In genomic region chr9:88775037-88775471, GRCh38 we compare ENCODE assay signal across 12 cellular contexts.
DNase-seq lines count a peak whose midpoint lies in the region; ATAC-seq and TF ChIP-seq lines count a peak whose summit lies in the region.
"Had no signal": no experiment of that assay in that cellular context is flagged by ENCODE, and none has a peak within 500 bp of the region (broad histone marks: within the 10 kb centered on the region; RNA-seq: fewer than 3 reads in every experiment).

No MANE protein-coding gene starts in this region.

- no peak overlapping the region for H3K4me3 Mint-ChIP-seq in activated CD4-positive, alpha-beta T cell treated with anti-CD3 and anti-CD28 coated beads, Interleukin-2, amount 10 ng/mL, durations not matched to agents 24 days and 14 days
- H3K4me3 Mint-ChIP-seq: CD4-positive, CD25-positive, alpha-beta regulatory T cell had no signal

- H3K9me3 ChIP-seq in upper lobe of right lung, result no peaks in the 10 kb centered on the region
- H3K9me3 ChIP-seq: upper lobe of left lung had no signal

- H3K36me3 ChIP-seq in upper lobe of right lung, result no peaks in the 10 kb centered on the region
- H3K36me3 ChIP-seq: upper lobe of left lung had no signal

- no peak overlapping the region for H3K27ac Mint-ChIP-seq in activated CD4-positive, alpha-beta T cell treated with anti-CD3 and anti-CD28 coated beads, Interleukin-2, amount 10 ng/mL, durations not matched to agents 24 days and 14 days
- H3K27ac Mint-ChIP-seq: CD4-positive, CD25-positive, alpha-beta regulatory T cell had no signal

- no peak overlapping the region for H3K27ac ChIP-seq in upper lobe of right lung
- H3K27ac ChIP-seq: upper lobe of left lung had no signal

- H3K27me3 ChIP-seq in upper lobe of right lung, result no peaks in the 10 kb centered on the region
- H3K27me3 ChIP-seq: upper lobe of left lung had no signal

- peaks cover 10% of the 10 kb centered on the region for H3K4me1 ChIP-seq in upper lobe of right lung

- peak; percentile 66 for ATAC-seq in left ventricle myocardium superior
- peak; percentile 45 for ATAC-seq in upper lobe of right lung

- DNase-seq in activated CD4-positive, alpha-beta T cell treated with anti-CD3 and anti-CD28 coated beads, Interleukin-2, amount 10 ng/mL, durations not matched to agents 24 days and 14 days, result peak; percentile 40
- DNase-seq in activated CD4-positive, alpha-beta T cell treated with anti-CD3 and anti-CD28 coated beads for 1 hour, result no peak
- peak; percentile 81 for DNase-seq in amniotic stem cell (lab: John Stamatoyannopoulos, UW)
- DNase-seq in left ventricle myocardium superior, result no peak
- DNase-seq in upper lobe of right lung, result no peak
- DNase-seq in DMS153 treated with DMSO at 0.1 percent for 48 hours (lab: John Stamatoyannopoulos, UW; ENCODE audit: unreplicated experiment), result no peak
- DNase-seq in NCI-H1436 treated with DMSO at 0.1 percent for 48 hours (lab: John Stamatoyannopoulos, UW), result no peak
- DNase-seq in SKM-1 (lab: John Stamatoyannopoulos, UW; ENCODE audit: unreplicated experiment), result no peak
- DNase-seq: CD4-positive, CD25-positive, alpha-beta regulatory T cell; H7; T-helper 1 cell; upper lobe of left lung had no signal

- peaks cover 11% of the 10 kb centered on the region for H3K27me3 Mint-ChIP-seq in activated CD4-positive, alpha-beta T cell treated with anti-CD3 and anti-CD28 coated beads, Interleukin-2, amount 10 ng/mL, durations not matched to agents 24 days and 14 days

- intact Hi-C loops in activated CD4-positive, alpha-beta T cell treated with anti-CD3 and anti-CD28 coated beads, Interleukin-2, amount 10 ng/mL, durations not matched to agents 24 days and 14 days (cut with micrococcal nuclease), result no loop called here
- intact Hi-C loops in left ventricle myocardium superior (cut with micrococcal nuclease), result no loop called here
- intact Hi-C loops in upper lobe of right lung (cut with DNase I), result no loop called here

- H3K36me3 Mint-ChIP-seq in activated CD4-positive, alpha-beta T cell treated with anti-CD3 and anti-CD28 coated beads, Interleukin-2, amount 10 ng/mL, durations not matched to agents 24 days and 14 days (ENCODE audit: low read depth), result no peaks in the 10 kb centered on the region
- H3K36me3 Mint-ChIP-seq: CD4-positive, CD25-positive, alpha-beta regulatory T cell had no signal

- no peak overlapping the region for H3K4me3 ChIP-seq in upper lobe of right lung
- H3K4me3 ChIP-seq: upper lobe of left lung had no signal

- no peak for TF ChIP-seq CTCF in upper lobe of right lung (IDR thresholded peaks at IDR 0.05)

- no peaks in the 10 kb centered on the region for H3K4me1 Mint-ChIP-seq in activated CD4-positive, alpha-beta T cell treated with anti-CD3 and anti-CD28 coated beads, Interleukin-2, amount 10 ng/mL, durations not matched to agents 24 days and 14 days

- no peaks in the 10 kb centered on the region for H3K9me3 Mint-ChIP-seq in activated CD4-positive, alpha-beta T cell treated with anti-CD3 and anti-CD28 coated beads, Interleukin-2, amount 10 ng/mL, durations not matched to agents 24 days and 14 days

Comparison
In these comparisons a context has a peak if more than half of its experiments do, and no peak if none do; other contexts are left out.
1. DNase-seq: peak in activated CD4-positive, alpha-beta T cell treated with anti-CD3 and anti-CD28 coated beads, Interleukin-2, amount 10 ng/mL, durations not matched to agents 24 days and 14 days (single experiment) and amniotic stem cell (single experiment); none in activated CD4-positive, alpha-beta T cell treated with anti-CD3 and anti-CD28 coated beads for 1 hour (single experiment), left ventricle myocardium superior (single experiment), upper lobe of right lung (single experiment), DMS153 treated with DMSO at 0.1 percent for 48 hours (single experiment), NCI-H1436 treated with DMSO at 0.1 percent for 48 hours (single experiment) and SKM-1 (single experiment).